Comparison of ENCODE assay signal across 9 cellular contexts in the genomic region with DNA sequence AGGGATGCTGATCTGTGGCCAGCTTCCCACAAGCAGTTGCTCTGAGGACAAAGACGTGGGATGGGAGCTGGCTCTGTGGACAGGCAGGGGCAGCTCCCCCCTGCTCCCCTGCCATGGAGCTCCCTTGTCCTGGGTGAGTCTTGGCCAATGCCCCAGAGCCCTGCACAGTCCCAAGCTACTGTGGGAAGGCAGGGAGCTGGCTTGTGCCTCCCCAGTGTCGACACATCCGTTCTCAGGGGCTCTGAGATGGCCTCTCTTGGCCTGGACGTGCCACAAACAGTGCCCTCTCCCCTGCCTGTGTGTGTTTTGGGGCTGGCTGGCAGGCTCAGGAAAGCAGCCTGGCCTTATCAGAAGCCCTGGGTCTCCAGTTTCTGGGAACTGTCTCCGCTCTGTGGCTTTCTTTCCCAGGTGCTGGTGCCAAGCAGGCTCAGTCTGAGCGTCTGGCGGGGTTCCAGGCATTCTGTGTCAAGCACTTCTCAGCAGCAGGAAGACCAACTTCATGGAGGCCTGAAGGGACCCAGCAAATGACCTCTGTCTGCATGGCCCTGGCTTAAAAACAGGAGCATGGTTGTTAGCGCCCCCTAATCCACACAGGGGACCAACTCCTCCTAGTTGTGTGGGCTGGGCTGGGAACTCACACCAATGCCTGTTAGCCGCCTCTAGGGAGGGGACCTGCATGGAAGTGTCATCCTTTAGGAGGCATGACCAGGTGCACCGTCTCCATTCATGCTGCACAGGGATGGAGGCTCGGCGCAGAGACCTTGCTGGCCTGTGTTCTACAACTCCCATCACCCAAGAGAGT.
A peak's percentile ranks its signal among the peaks of the same experiment; 100 is the strongest.
DNase-seq lines count a peak whose midpoint lies in the region; ATAC-seq, FAIRE-seq and TF ChIP-seq lines count a peak whose summit lies in the region.
"Had no signal": no experiment of that assay in that cellular context is flagged by ENCODE, and none has a peak within 500 bp of the region (broad histone marks: within the 10 kb centered on the region; RNA-seq: fewer than 3 reads in every experiment).

No MANE protein-coding gene starts in this region.

- intact Hi-C loops in K562 (cut with micrococcal nuclease), result no loop called here

- H3K4me2 ChIP-seq in K562 (ENCODE audit: insufficient read depth, low read length), result no peak overlapping the region

- no peaks in the 10 kb centered on the region for H3K79me2 ChIP-seq in K562 (ENCODE audit: control insufficient read depth, insufficient read depth, low read length)

- POLR2A ChIA-PET in K562 (lab: Yijun Ruan, JAX), result interaction anchor here (0.6 to 1.2 kb wide), 2 partner anchors 16 to 357 kb away, joined by 3 to 5 read pairs; no protein-coding TSS in a partner anchor

- FAIRE-seq in K562 (lab: Jason Lieb, UNC), result peak; percentile 26

- peaks cover 12 to 37% of the 10 kb centered on the region in 2 experiments for H3K27me3 ChIP-seq in K562 (ENCODE audit: control insufficient read depth in 2 of 2, insufficient read depth in 2 of 2, low read length in 2 of 2)
- H3K27me3 ChIP-seq in stomach smooth muscle (ENCODE audit: control insufficient read depth in 1 of 2, insufficient read depth in 2 of 2, low read length in 2 of 2), result peaks cover 0 to 3% of the 10 kb centered on the region in 2 donors

- no peak for TF ChIP-seq EP300 in K562 (IDR thresholded peaks at IDR 0.05; ENCODE audit: low read length)

- peak; percentile 21 for DNase-seq in NCI-H1694 (lab: John Stamatoyannopoulos, UW)
- DNase-seq in K562 (ENCODE audit: extremely low read depth in 1 of 4, low spot score in 3 of 4), result peak in 1 of 4 experiments; percentile 12
- peak; percentile 71 for DNase-seq in left lobe of liver (ENCODE audit: low spot score)
- no peak for DNase-seq in dedifferentiated amniotic fluid mesenchymal stem cell (ENCODE audit: extremely low spot score)
- no peak for DNase-seq in stimulated activated CD4-positive, alpha-beta T cell treated with anti-CD3 and anti-CD28 coated beads, Interleukin-12 subunit alpha, Interleukin-12 subunit beta, amount 100 ng/mL, for 4 hours
- DNase-seq: NCI-H69 had no signal

- H3K27ac ChIP-seq in K562 (ENCODE audit: extremely low read depth, low read depth, low read length), result no peak overlapping the region
- H3K27ac ChIP-seq in stomach smooth muscle (ENCODE audit: low read length), result peak overlapping the region; percentile 82

- WGBS in K562 (ENCODE audit: insufficient coverage, low coverage, missing lambda C conversion rate), result under 1% methylated on average over 12 of the region's 12 CpGs

- no TSS peak for BruUV-seq in K562 (replicated peaks; lab: Mats Ljungman, UMichigan)

- no peaks in the 10 kb centered on the region for H3K9me1 ChIP-seq in K562 (ENCODE audit: control insufficient read depth, insufficient read depth, low read length)

- in situ Hi-C loops in K562 (cut with MboI), result no loop called here

- ATAC-seq in K562 (peak; percentile 41), left lobe of liver (peak; percentile 74), GM19395 (IDR thresholded peaks at IDR 0.05; ENCODE audit: unreplicated experiment) (no peak), HG03280 (IDR thresholded peaks at IDR 0.05; ENCODE audit: unreplicated experiment) (no peak)

- no peak overlapping the region for H2AFZ ChIP-seq in K562 (ENCODE audit: low read depth, low read length)

- TF ChIP-seq CTCF in K562 (IDR thresholded peaks at IDR 0.05 in 2 of 3, conservative IDR thresholded peaks at IDR 0.05 in 1 of 3; ENCODE audit: insufficient read depth in 2 of 3, low read depth in 1 of 3, low read length in 3 of 3), result peak; percentile 2 to 19 (median 9); a peak in 1 of 6 replicates

- H3K4me3 ChIP-seq in K562 (no peak overlapping the region), stomach smooth muscle (ENCODE audit: low read length in 2 of 2) (no peak overlapping the region)

- no peak for TF ChIP-seq RAD21 in K562 (CRISPR knock-in tag; conservative IDR thresholded peaks at IDR 0.05 in 1 of 2, IDR thresholded peaks at IDR 0.05 in 1 of 2)

- CTCF ChIA-PET in K562 (lab: Yijun Ruan, JAX; ENCODE audit: low intra/inter-chr PET ratio), result no interaction called here

- H3K36me3 ChIP-seq in K562 (ENCODE audit: control insufficient read depth, insufficient read depth, low read length) (no peaks in the 10 kb centered on the region), stomach smooth muscle (ENCODE audit: control insufficient read depth in 2 of 2, insufficient read depth in 2 of 2, low read length in 2 of 2) (no peaks in the 10 kb centered on the region)

- no peaks in the 10 kb centered on the region for H3K9me3 ChIP-seq in K562 (replicated peaks; ENCODE audit: control insufficient read depth, insufficient read depth, low read depth, low read length)
- no peaks in the 10 kb centered on the region for H3K9me3 ChIP-seq in stomach smooth muscle (ENCODE audit: control insufficient read depth in 2 of 2, low read length in 2 of 2)

- H3K9ac ChIP-seq in K562 (ENCODE audit: insufficient read depth in 1 of 2, low read depth in 2 of 2, low read length in 2 of 2) (no peak overlapping the region; a peak in 1 of 4 replicates), stomach smooth muscle (ENCODE audit: low read length in 2 of 2) (peak overlapping the region; percentile 23 to 47)

- H4K20me1 ChIP-seq in K562 (replicated peaks; ENCODE audit: control insufficient read depth, insufficient read depth, low read length), result peaks cover 9% of the 10 kb centered on the region; the same call in 1 of the 2 replicates

- H3K4me1 ChIP-seq in K562 (replicated peaks in 1 of 2; ENCODE audit: control insufficient read depth in 2 of 2, insufficient read depth in 2 of 2, low read length in 2 of 2) (peaks cover 0 to 4% of the 10 kb centered on the region in 2 experiments; a peak in 1 of 5 replicates), stomach smooth muscle (ENCODE audit: control insufficient read depth, insufficient read depth, low read length) (peaks cover 36% of the 10 kb centered on the region)

- TF ChIP-seq POLR2A in K562 (conservative IDR thresholded peaks at IDR 0.05), result no peak

TF ChIP-seq in K562, 482 proteins besides CTCF, POLR2A, EP300 and RAD21:
- TF ChIP-seq MECOM (CRISPR knock-in tag; IDR thresholded peaks at IDR 0.05) (no peak), SMARCB1 (IDR thresholded peaks at IDR 0.05; ENCODE audit: insufficient read length, low read depth) (no peak), NRF1 (conservative IDR thresholded peaks at IDR 0.05 in 1 of 2, IDR thresholded peaks at IDR 0.05 in 1 of 2) (no peak), RAD51 (IDR thresholded peaks at IDR 0.05; ENCODE audit: borderline replicate concordance, low read depth) (no peak), COPS2 (conservative IDR thresholded peaks at IDR 0.05) (no peak), ATF7 (IDR thresholded peaks at IDR 0.05) (no peak), FOS (IDR thresholded peaks at IDR 0.05; ENCODE audit: extremely low read depth, insufficient read length) (no peak), TCFL5 (CRISPR knock-in tag; conservative IDR thresholded peaks at IDR 0.05) (no peak), SMAD4 (CRISPR knock-in tag; conservative IDR thresholded peaks at IDR 0.05) (no peak)
- TF ChIP-seq, protein P1, sequence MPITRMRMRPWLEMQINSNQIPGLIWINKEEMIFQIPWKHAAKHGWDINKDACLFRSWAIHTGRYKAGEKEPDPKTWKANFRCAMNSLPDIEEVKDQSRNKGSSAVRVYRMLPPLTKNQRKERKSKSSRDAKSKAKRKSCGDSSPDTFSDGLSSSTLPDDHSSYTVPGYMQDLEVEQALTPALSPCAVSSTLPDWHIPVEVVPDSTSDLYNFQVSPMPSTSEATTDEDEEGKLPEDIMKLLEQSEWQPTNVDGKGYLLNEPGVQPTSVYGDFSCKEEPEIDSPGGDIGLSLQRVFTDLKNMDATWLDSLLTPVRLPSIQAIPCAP (CRISPR knock-in tag; IDR thresholded peaks at IDR 0.05; ENCODE audit: borderline replicate concordance), result no peak
- TF ChIP-seq, protein P2, sequence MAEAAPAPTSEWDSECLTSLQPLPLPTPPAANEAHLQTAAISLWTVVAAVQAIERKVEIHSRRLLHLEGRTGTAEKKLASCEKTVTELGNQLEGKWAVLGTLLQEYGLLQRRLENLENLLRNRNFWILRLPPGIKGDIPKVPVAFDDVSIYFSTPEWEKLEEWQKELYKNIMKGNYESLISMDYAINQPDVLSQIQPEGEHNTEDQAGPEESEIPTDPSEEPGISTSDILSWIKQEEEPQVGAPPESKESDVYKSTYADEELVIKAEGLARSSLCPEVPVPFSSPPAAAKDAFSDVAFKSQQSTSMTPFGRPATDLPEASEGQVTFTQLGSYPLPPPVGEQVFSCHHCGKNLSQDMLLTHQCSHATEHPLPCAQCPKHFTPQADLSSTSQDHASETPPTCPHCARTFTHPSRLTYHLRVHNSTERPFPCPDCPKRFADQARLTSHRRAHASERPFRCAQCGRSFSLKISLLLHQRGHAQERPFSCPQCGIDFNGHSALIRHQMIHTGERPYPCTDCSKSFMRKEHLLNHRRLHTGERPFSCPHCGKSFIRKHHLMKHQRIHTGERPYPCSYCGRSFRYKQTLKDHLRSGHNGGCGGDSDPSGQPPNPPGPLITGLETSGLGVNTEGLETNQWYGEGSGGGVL (CRISPR knock-in tag; IDR thresholded peaks at IDR 0.05), result no peak
- TF ChIP-seq, protein P3, sequence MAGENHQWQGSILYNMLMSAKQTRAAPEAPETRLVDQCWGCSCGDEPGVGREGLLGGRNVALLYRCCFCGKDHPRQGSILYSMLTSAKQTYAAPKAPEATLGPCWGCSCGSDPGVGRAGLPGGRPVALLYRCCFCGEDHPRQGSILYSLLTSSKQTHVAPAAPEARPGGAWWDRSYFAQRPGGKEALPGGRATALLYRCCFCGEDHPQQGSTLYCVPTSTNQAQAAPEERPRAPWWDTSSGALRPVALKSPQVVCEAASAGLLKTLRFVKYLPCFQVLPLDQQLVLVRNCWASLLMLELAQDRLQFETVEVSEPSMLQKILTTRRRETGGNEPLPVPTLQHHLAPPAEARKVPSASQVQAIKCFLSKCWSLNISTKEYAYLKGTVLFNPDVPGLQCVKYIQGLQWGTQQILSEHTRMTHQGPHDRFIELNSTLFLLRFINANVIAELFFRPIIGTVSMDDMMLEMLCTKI (IDR thresholded peaks at IDR 0.05; ENCODE audit: partially characterized antibody), result no peak
- TF ChIP-seq, protein P4, sequence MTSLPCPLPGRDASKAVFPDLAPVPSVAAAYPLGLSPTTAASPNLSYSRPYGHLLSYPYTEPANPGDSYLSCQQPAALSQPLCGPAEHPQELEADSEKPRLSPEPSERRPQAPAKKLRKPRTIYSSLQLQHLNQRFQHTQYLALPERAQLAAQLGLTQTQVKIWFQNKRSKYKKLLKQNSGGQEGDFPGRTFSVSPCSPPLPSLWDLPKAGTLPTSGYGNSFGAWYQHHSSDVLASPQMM (CRISPR knock-in tag; IDR thresholded peaks at IDR 0.05), result no peak
TF ChIP-seq in K562: peak in this region for 0.

Comparison
In these comparisons a context has a peak if more than half of its experiments do, and no peak if none do; other contexts are left out.
1. DNase-seq: peak in NCI-H1694 (single experiment) and left lobe of liver (single experiment); none in dedifferentiated amniotic fluid mesenchymal stem cell (single experiment) and stimulated activated CD4-positive, alpha-beta T cell treated with anti-CD3 and anti-CD28 coated beads, Interleukin-12 subunit alpha, Interleukin-12 subunit beta, amount 100 ng/mL, for 4 hours (single experiment).
2. ATAC-seq: peak in K562 (single experiment) and left lobe of liver (single experiment); none in GM19395 (single experiment) and HG03280 (single experiment).
3. H3K9ac ChIP-seq: peak in stomach smooth muscle (2 of 2); none in K562 (0 of 2).